In the genomic region with DNA sequence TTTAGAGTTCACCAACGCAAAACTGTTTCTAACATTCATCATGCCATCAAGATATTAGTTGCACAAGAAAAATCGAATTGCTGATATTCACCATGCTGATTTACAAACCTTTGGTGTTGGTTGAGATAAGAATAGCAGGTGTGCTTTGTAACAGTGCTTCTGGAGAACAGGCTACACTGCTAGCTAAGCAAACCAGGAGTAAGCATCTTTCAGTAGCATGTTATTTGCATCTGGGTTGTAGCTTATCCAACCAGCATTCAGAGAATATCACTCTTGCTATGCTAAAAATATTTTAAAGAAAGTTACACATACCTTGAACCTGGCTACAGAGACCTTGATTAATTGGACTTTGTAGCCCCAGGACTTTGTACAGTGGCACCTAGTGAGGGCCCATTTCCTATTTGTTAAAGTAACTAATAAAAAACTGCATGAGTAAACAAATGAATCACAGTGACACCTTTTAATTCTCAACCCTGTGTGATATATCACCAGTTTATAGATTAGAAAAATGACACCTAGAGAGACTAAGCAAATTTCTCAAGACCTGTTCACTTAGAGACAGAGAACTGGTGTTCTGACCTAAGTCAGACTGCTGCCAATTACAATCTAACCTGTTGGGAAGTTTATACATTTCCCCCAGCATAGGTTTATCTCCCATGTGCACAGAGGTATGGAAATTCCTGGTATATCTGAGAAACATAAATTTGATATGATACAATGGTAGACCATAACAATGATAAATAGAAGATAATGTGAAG, we compare ENCODE assay signal across 21 cellular contexts.
"Had no signal": no experiment of that assay in that cellular context is flagged by ENCODE, and none has a peak within 500 bp of the region (broad histone marks: within the 10 kb centered on the region; RNA-seq: fewer than 3 reads in every experiment).

No MANE protein-coding gene starts in this region.

- H3K36me3 Mint-ChIP-seq: activated naive CD8-positive, alpha-beta T cell treated with anti-CD3 and anti-CD28 coated beads, Interleukin-2, amount 10 ng/mL, durations not matched to agents 7 days and 5 days; memory B cell had no signal

- ATAC-seq: activated CD4-positive, alpha-beta T cell treated with anti-CD3 and anti-CD28 coated beads for 36 hours had no signal

- H3K27ac ChIP-seq: breast epithelium, colonic mucosa, esophagus muscularis mucosa, thoracic aorta, upper lobe of left lung had no signal

- H3K27me3 Mint-ChIP-seq: activated CD4-positive, alpha-beta T cell treated with anti-CD3 and anti-CD28 coated beads for 36 hours; memory B cell had no signal

- DNase-seq: activated B cell treated with CpG ODN at 0.5 μM for 24 hours; activated CD4-positive, alpha-beta T cell treated with anti-CD3 and anti-CD28 coated beads for 36 hours; activated CD4-positive, alpha-beta T cell treated with anti-CD3 and anti-CD28 coated beads, Interleukin-2, amount 50 U/mL, for 48 hours; activated naive CD4-positive, alpha-beta T cell treated with Interleukin-2 at 50 U/mL for 16 hours; activated naive CD8-positive, alpha-beta T cell treated with anti-CD3 and anti-CD28 coated beads, Interleukin-2, amount 10 ng/mL, durations not matched to agents 7 days and 5 days; activated T-cell treated with anti-CD3 and anti-CD28 coated beads, Interleukin-2, amount 50 U/mL, for 48 hours; amniotic stem cell; colonic mucosa; glutamatergic neuron; hippocampal formation; nucleus accumbens; retina; stimulated activated CD4-positive, alpha-beta T cell treated with anti-CD3 and anti-CD28 coated beads, Interleukin-4, amount 100 ng/mL, for 24 hours; stimulated activated naive CD4-positive, alpha-beta T cell treated with Interleukin-2 at 50 U/mL for 16 hours; T-helper 1 cell; T-helper 9 cell; upper lobe of left lung had no signal

- H3K4me3 Mint-ChIP-seq: activated B cell treated with CpG ODN at 0.5 μM for 24 hours; activated CD4-positive, alpha-beta T cell treated with anti-CD3 and anti-CD28 coated beads for 36 hours; activated naive CD8-positive, alpha-beta T cell treated with anti-CD3 and anti-CD28 coated beads, Interleukin-2, amount 10 ng/mL, durations not matched to agents 7 days and 5 days; memory B cell had no signal

- H3K36me3 ChIP-seq: breast epithelium, colonic mucosa, esophagus muscularis mucosa, thoracic aorta, upper lobe of left lung had no signal

- H3K4me3 ChIP-seq: breast epithelium, colonic mucosa, esophagus muscularis mucosa, thoracic aorta, upper lobe of left lung had no signal

- H3K27me3 ChIP-seq: breast epithelium, colonic mucosa, esophagus muscularis mucosa, upper lobe of left lung had no signal

- H3K9me3 ChIP-seq: breast epithelium, colonic mucosa, esophagus muscularis mucosa, thoracic aorta, upper lobe of left lung had no signal

- H3K27ac Mint-ChIP-seq: activated B cell treated with CpG ODN at 0.5 μM for 24 hours; activated CD4-positive, alpha-beta T cell treated with anti-CD3 and anti-CD28 coated beads for 36 hours; activated naive CD8-positive, alpha-beta T cell treated with anti-CD3 and anti-CD28 coated beads, Interleukin-2, amount 10 ng/mL, durations not matched to agents 7 days and 5 days; memory B cell had no signal

- H3K4me1 Mint-ChIP-seq: activated B cell treated with CpG ODN at 0.5 μM for 24 hours; activated CD4-positive, alpha-beta T cell treated with anti-CD3 and anti-CD28 coated beads for 36 hours; activated naive CD8-positive, alpha-beta T cell treated with anti-CD3 and anti-CD28 coated beads, Interleukin-2, amount 10 ng/mL, durations not matched to agents 7 days and 5 days; memory B cell had no signal

- H3K4me1 ChIP-seq: breast epithelium, colonic mucosa, upper lobe of left lung had no signal
